Comparison of ENCODE assay signal across 23 cellular contexts in the genomic region with DNA sequence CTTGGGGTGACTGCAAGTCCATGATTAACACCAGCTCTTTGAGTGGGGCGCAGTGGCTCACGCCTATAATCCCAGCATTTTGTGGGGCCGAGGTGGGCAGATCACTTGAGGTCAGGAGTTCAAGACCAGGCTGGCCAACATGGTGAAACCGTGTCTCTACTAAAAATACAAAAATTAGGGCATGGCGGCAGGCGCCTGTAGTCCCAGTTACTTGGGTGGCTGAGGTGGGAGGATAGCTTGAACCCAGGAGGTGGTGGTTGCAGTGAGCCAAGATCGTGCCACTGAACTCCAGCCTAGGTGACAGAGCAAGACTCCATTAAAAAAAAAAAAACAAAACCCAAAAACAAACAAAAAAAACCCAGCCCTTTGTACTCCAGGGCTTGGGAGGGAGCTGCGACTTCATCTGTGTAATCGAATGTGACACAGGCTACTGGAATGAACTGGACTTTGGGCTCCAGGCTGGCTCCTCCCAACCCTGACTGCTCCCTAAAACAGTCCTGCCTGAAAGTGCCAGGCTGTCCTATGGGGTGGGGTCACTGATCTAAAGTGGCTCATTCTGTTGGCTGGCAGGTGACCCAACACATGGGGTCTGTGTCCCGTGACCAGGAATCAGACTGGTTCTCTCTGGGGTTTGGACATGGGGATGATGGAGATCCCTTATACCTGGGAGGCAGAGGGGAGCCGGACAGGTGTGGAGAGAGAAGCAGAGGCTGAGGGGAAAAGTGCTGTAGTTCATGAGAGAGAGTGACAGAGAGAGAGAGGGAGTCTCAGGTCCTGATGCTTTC. TPM values are rescaled to one million over a fixed set of nuclear protein-coding genes. Genes with fewer than 3 reads are reported as not detected.
A peak's percentile ranks its signal among the peaks of the same experiment; 100 is the strongest.
DNase-seq lines count a peak whose midpoint lies in the region; ATAC-seq and TF ChIP-seq lines count a peak whose summit lies in the region.
"Had no signal": no experiment of that assay in that cellular context is flagged by ENCODE, and none has a peak within 500 bp of the region (broad histone marks: within the 10 kb centered on the region; RNA-seq: fewer than 3 reads in every experiment).

No MANE protein-coding gene starts in this region.

- H3K27me3 ChIP-seq in mucosa of rectum (ENCODE audit: control insufficient read depth in 2 of 2, insufficient read depth in 2 of 2, low read length in 2 of 2) = no peaks in the 10 kb centered on the region
- no peaks in the 10 kb centered on the region for H3K27me3 ChIP-seq in left ventricle myocardium inferior (ENCODE audit: low read depth)

- peak overlapping the region; percentile 34 to 47 for H3K9ac ChIP-seq in mucosa of rectum (ENCODE audit: low read depth in 1 of 2, low read length in 2 of 2)

- H3K9me3 ChIP-seq in mucosa of rectum (ENCODE audit: control insufficient read depth in 2 of 2, low read length in 2 of 2) (no peaks in the 10 kb centered on the region), left ventricle myocardium inferior (replicated peaks) (no peaks in the 10 kb centered on the region)

- no peaks in the 10 kb centered on the region for H3K9me3 Mint-ChIP-seq in natural killer cell treated with Interleukin-12 subunit alpha and Interleukin-12 subunit beta and Interleukin-15 and Interleukin-18, amount 100 ng/mL, for 72 hours
- H3K9me3 Mint-ChIP-seq in natural killer cell = no peaks in the 10 kb centered on the region
- no peaks in the 10 kb centered on the region for H3K9me3 Mint-ChIP-seq in dendritic cell treated with granulocyte-macrophage colony-stimulating factor and Interleukin-4, amounts not matched to agents 40 ng/mL and 50 ng/mL, for 4 days

- no peak overlapping the region for H3K4me3 Mint-ChIP-seq in natural killer cell treated with Interleukin-12 subunit alpha and Interleukin-12 subunit beta and Interleukin-15 and Interleukin-18, amount 100 ng/mL, for 72 hours
- no peak overlapping the region for H3K4me3 Mint-ChIP-seq in natural killer cell
- H3K4me3 Mint-ChIP-seq in dendritic cell treated with granulocyte-macrophage colony-stimulating factor and Interleukin-4, amounts not matched to agents 40 ng/mL and 50 ng/mL, for 4 days = no peak overlapping the region

- H3K4me1 ChIP-seq in mucosa of rectum (ENCODE audit: control insufficient read depth in 2 of 2, insufficient read depth in 2 of 2, low read length in 2 of 2) (peaks cover 7 to 15% of the 10 kb centered on the region in 2 donors), left ventricle myocardium inferior (no peaks in the 10 kb centered on the region)

- H3K27ac ChIP-seq in mucosa of rectum (ENCODE audit: low read depth in 2 of 2, low read length in 2 of 2) (peak overlapping the region; percentile 84 to 94), left ventricle myocardium inferior (replicated peaks) (no peak overlapping the region)

- H3K4me3 ChIP-seq in mucosa of rectum (ENCODE audit: low read length in 2 of 2) = peak overlapping the region in 1 of 2 donors; percentile 37
- no peak overlapping the region for H3K4me3 ChIP-seq in left ventricle myocardium inferior

- TF ChIP-seq CTCF in natural killer cell (IDR thresholded peaks at IDR 0.05) = no peak
- TF ChIP-seq CTCF in left ventricle myocardium inferior (IDR thresholded peaks at IDR 0.05; ENCODE audit: borderline replicate concordance) = no peak

- peaks cover 0 to 8% of the 10 kb centered on the region in 2 donors for H3K36me3 ChIP-seq in mucosa of rectum (ENCODE audit: control insufficient read depth in 2 of 2, insufficient read depth in 2 of 2, low read length in 2 of 2)
- no peaks in the 10 kb centered on the region for H3K36me3 ChIP-seq in left ventricle myocardium inferior

- intact Hi-C loops in natural killer cell (cut with micrococcal nuclease) (no loop called here), left ventricle myocardium inferior (cut with micrococcal nuclease) (no loop called here)
- intact Hi-C loops in dendritic cell treated with granulocyte-macrophage colony-stimulating factor and Interleukin-4, amounts not matched to agents 40 ng/mL and 50 ng/mL, for 4 days (cut with micrococcal nuclease) = no loop called here

- peaks cover 15 to 21% of the 10 kb centered on the region in 2 donors for H3K4me1 Mint-ChIP-seq in natural killer cell treated with Interleukin-12 subunit alpha and Interleukin-12 subunit beta and Interleukin-15 and Interleukin-18, amount 100 ng/mL, for 72 hours (ENCODE audit: low read depth in 2 of 2)
- H3K4me1 Mint-ChIP-seq in natural killer cell = peaks cover 9 to 20% of the 10 kb centered on the region in 2 donors
- peaks cover 12% of the 10 kb centered on the region for H3K4me1 Mint-ChIP-seq in dendritic cell treated with granulocyte-macrophage colony-stimulating factor and Interleukin-4, amounts not matched to agents 40 ng/mL and 50 ng/mL, for 4 days (ENCODE audit: low read depth)

- H3K36me3 Mint-ChIP-seq in natural killer cell treated with Interleukin-12 subunit alpha and Interleukin-12 subunit beta and Interleukin-15 and Interleukin-18, amount 100 ng/mL, for 72 hours = peaks cover 22% of the 10 kb centered on the region
- H3K36me3 Mint-ChIP-seq in natural killer cell = peaks cover 9% of the 10 kb centered on the region
- peaks cover 9% of the 10 kb centered on the region for H3K36me3 Mint-ChIP-seq in dendritic cell treated with granulocyte-macrophage colony-stimulating factor and Interleukin-4, amounts not matched to agents 40 ng/mL and 50 ng/mL, for 4 days (ENCODE audit: low read depth)

- H3K27me3 Mint-ChIP-seq in natural killer cell treated with Interleukin-12 subunit alpha and Interleukin-12 subunit beta and Interleukin-15 and Interleukin-18, amount 100 ng/mL, for 72 hours = no peaks in the 10 kb centered on the region
- H3K27me3 Mint-ChIP-seq in natural killer cell (ENCODE audit: low read depth in 2 of 2) = no peaks in the 10 kb centered on the region
- no peaks in the 10 kb centered on the region for H3K27me3 Mint-ChIP-seq in dendritic cell treated with granulocyte-macrophage colony-stimulating factor and Interleukin-4, amounts not matched to agents 40 ng/mL and 50 ng/mL, for 4 days

- peak in 1 of 2 donors; percentile 20 for ATAC-seq in natural killer cell treated with Interleukin-12 subunit alpha and Interleukin-12 subunit beta and Interleukin-15 and Interleukin-18, amount 100 ng/mL, for 72 hours
- ATAC-seq in natural killer cell = no peak
- ATAC-seq in HG03439 (IDR thresholded peaks at IDR 0.05; ENCODE audit: unreplicated experiment) = no peak

- no peak for DNase-seq in natural killer cell treated with Interleukin-12 subunit alpha and Interleukin-12 subunit beta and Interleukin-15 and Interleukin-18, amount 100 ng/mL, for 72 hours (ENCODE audit: low spot score)
- DNase-seq in natural killer cell (no peak), HuH-7 (ENCODE audit: low spot score) (no peak), left ventricle myocardium inferior (no peak)
- DNase-seq in stimulated activated CD4-positive, alpha-beta T cell treated with anti-CD3 and anti-CD28 coated beads, Interleukin-2, amount 100 ng/mL, for 24 hours = no peak
- DNase-seq: activated CD4-positive, CD25-positive, alpha-beta regulatory T cell treated with anti-CD3 and anti-CD28 coated beads, Interleukin-2, amount 50 U/mL, for 72 hours; activated CD8-positive, alpha-beta memory T cell treated with anti-CD3 and anti-CD28 coated beads, Interleukin-2, amount 50 U/mL, for 4 hours; activated naive CD4-positive, alpha-beta T cell; anterior cingulate cortex; MV-4-11; NCI-H2029 treated with DMSO at 0.1 percent for 48 hours; nucleus accumbens; SHP77 treated with DMSO at 0.1 percent for 48 hours; T-helper 2 cell had no signal

- peak overlapping the region; percentile 75 to 76 for H3K27ac Mint-ChIP-seq in natural killer cell treated with Interleukin-12 subunit alpha and Interleukin-12 subunit beta and Interleukin-15 and Interleukin-18, amount 100 ng/mL, for 72 hours
- peak overlapping the region in 1 of 2 donors; percentile 6 for H3K27ac Mint-ChIP-seq in natural killer cell
- H3K27ac Mint-ChIP-seq in dendritic cell treated with granulocyte-macrophage colony-stimulating factor and Interleukin-4, amounts not matched to agents 40 ng/mL and 50 ng/mL, for 4 days = peak overlapping the region; percentile 22

RNA-seq across cellular contexts. Expression of gene C12orf43, which starts 9.3 kb away (rescaled TPM):
- total RNA-seq in natural killer cell treated with Interleukin-12 subunit alpha and Interleukin-12 subunit beta and Interleukin-15 and Interleukin-18, amount 100 ng/mL, for 72 hours = 10 to 100 TPM; 26.6 to 34.8 TPM
- 10 to 100 TPM; 16.0 to 19.9 (median 18.0) TPM for total RNA-seq in natural killer cell
- 7.6 TPM for total RNA-seq in left ventricle myocardium inferior

RNA-seq across cellular contexts. Expression of gene OASL, which starts 13.4 kb away (rescaled TPM):
- total RNA-seq in natural killer cell treated with Interleukin-12 subunit alpha and Interleukin-12 subunit beta and Interleukin-15 and Interleukin-18, amount 100 ng/mL, for 72 hours = 10 to 100 TPM; 10.1 to 10.8 TPM
- total RNA-seq in natural killer cell (10 to 100 TPM in 2 of 3 donors, 1 to 10 TPM in 1; 7.5 to 48.0 (median 35.2) TPM), left ventricle myocardium inferior (0.25 TPM)
- total RNA-seq: chondrocyte, H7, skeletal muscle tissue had no signal

RNA-seq across cellular contexts. Expression of gene HNF1A, which starts 47.3 kb away (rescaled TPM):
- total RNA-seq in natural killer cell treated with Interleukin-12 subunit alpha and Interleukin-12 subunit beta and Interleukin-15 and Interleukin-18, amount 100 ng/mL, for 72 hours = not detected
- total RNA-seq in natural killer cell (not detected), left ventricle myocardium inferior (not detected)
- total RNA-seq: chondrocyte, H7, mesenteric fat pad, NCI-H460, skeletal muscle tissue, ureter had no signal
